ENCODE assay signal across 1 cellular context in genomic region chr1:166859597-166859996, GRCh38.
A peak's percentile ranks its signal among the peaks of the same experiment; 100 is the strongest.
TF ChIP-seq lines count a peak whose summit lies in the region.

No MANE protein-coding gene starts in this region.

TF ChIP-seq in H1, 55 proteins besides CTCF, POLR2A, EP300 and RAD21:
- TF ChIP-seq POLR2AphosphoS5 (IDR thresholded peaks at IDR 0.05; ENCODE audit: low read depth, low read length) (0 out of 2 replicates have a peak, but pooled peaks have one; percentile 13), KDM5A (IDR thresholded peaks at IDR 0.05; ENCODE audit: low read length) (no peak)
